Comparison of ENCODE assay signal across 1 cellular context in the genomic region with DNA sequence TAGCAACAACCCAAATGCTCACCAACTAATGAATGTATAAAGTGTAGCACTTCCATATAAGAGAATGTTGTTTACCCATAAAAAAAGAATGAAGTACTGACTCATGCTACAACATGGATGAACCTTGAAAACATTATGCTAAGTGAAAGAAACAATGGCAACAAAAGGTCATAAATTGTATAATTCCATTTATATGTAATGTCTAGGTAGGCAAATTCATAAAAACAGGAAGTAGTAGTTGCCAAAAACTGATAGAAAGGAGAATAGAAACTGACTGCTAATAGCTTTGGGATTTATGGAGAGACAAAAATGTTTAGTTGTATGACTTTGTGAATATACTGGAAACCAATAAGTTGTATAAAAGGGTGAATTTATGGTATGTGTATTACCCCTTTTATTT.
TF ChIP-seq lines count a peak whose summit lies in the region.

No MANE protein-coding gene starts in this region.

TF ChIP-seq in GM23338, 12 proteins besides CTCF, POLR2A, EP300 and RAD21 (continued from another document):
- TF ChIP-seq, protein P1, sequence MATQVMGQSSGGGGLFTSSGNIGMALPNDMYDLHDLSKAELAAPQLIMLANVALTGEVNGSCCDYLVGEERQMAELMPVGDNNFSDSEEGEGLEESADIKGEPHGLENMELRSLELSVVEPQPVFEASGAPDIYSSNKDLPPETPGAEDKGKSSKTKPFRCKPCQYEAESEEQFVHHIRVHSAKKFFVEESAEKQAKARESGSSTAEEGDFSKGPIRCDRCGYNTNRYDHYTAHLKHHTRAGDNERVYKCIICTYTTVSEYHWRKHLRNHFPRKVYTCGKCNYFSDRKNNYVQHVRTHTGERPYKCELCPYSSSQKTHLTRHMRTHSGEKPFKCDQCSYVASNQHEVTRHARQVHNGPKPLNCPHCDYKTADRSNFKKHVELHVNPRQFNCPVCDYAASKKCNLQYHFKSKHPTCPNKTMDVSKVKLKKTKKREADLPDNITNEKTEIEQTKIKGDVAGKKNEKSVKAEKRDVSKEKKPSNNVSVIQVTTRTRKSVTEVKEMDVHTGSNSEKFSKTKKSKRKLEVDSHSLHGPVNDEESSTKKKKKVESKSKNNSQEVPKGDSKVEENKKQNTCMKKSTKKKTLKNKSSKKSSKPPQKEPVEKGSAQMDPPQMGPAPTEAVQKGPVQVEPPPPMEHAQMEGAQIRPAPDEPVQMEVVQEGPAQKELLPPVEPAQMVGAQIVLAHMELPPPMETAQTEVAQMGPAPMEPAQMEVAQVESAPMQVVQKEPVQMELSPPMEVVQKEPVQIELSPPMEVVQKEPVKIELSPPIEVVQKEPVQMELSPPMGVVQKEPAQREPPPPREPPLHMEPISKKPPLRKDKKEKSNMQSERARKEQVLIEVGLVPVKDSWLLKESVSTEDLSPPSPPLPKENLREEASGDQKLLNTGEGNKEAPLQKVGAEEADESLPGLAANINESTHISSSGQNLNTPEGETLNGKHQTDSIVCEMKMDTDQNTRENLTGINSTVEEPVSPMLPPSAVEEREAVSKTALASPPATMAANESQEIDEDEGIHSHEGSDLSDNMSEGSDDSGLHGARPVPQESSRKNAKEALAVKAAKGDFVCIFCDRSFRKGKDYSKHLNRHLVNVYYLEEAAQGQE (IDR thresholded peaks at IDR 0.05; ENCODE audit: unreplicated experiment) = no peak
- TF ChIP-seq EZH2phosphoT487 (IDR thresholded peaks at IDR 0.05; ENCODE audit: unreplicated experiment) (no peak), JUNB (IDR thresholded peaks at IDR 0.05; ENCODE audit: unreplicated experiment) (no peak), EZH2 (IDR thresholded peaks at IDR 0.05; ENCODE audit: low read depth, unreplicated experiment) (no peak), ZNF462 (CRISPR knock-in tag; IDR thresholded peaks at IDR 0.05) (no peak), ETS1 (IDR thresholded peaks at IDR 0.05) (no peak), NANOG (IDR thresholded peaks at IDR 0.05; ENCODE audit: borderline replicate concordance) (no peak), POLR2AphosphoS5 (IDR thresholded peaks at IDR 0.05; ENCODE audit: low read depth) (no peak)
TF ChIP-seq in GM23338: peak in this region for 0.
